ENCODE assay signal across 1 cellular context in the genomic region with DNA sequence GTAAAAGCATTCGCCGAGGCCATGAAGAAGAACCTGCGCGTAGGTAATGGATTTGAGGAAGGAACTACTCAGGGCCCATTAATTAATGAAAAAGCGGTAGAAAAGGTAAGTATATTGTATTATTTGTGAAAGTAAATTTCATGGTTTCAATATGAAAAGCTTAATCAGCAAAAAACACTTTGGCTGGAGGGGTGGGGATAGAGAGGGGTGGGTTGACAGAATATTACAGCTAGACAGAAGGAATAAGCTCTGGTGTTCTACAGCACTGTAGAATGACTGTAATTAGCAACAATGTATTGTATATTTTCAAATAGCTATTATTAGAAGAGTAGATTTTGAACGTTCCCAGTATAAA.
TF ChIP-seq lines count a peak whose summit lies in the region.

No MANE protein-coding gene starts in this region.

TF ChIP-seq in H1, 55 proteins besides CTCF, POLR2A, EP300 and RAD21:
- TF ChIP-seq KDM1A (IDR thresholded peaks at IDR 0.05; ENCODE audit: borderline replicate concordance, low read length): no peak
- no peak for TF ChIP-seq JUN (IDR thresholded peaks at IDR 0.05; ENCODE audit: low read depth, low read length)
- TF ChIP-seq FOSL1 (IDR thresholded peaks at IDR 0.05; ENCODE audit: insufficient read depth, low read depth, low read length): no peak
- no peak for TF ChIP-seq ASH2L (IDR thresholded peaks at IDR 0.05; ENCODE audit: low read length)
- no peak for TF ChIP-seq NANOG (IDR thresholded peaks at IDR 0.05; ENCODE audit: insufficient read depth, low read depth, low read length, poor library complexity, severe bottlenecking)
- TF ChIP-seq, protein P1, sequence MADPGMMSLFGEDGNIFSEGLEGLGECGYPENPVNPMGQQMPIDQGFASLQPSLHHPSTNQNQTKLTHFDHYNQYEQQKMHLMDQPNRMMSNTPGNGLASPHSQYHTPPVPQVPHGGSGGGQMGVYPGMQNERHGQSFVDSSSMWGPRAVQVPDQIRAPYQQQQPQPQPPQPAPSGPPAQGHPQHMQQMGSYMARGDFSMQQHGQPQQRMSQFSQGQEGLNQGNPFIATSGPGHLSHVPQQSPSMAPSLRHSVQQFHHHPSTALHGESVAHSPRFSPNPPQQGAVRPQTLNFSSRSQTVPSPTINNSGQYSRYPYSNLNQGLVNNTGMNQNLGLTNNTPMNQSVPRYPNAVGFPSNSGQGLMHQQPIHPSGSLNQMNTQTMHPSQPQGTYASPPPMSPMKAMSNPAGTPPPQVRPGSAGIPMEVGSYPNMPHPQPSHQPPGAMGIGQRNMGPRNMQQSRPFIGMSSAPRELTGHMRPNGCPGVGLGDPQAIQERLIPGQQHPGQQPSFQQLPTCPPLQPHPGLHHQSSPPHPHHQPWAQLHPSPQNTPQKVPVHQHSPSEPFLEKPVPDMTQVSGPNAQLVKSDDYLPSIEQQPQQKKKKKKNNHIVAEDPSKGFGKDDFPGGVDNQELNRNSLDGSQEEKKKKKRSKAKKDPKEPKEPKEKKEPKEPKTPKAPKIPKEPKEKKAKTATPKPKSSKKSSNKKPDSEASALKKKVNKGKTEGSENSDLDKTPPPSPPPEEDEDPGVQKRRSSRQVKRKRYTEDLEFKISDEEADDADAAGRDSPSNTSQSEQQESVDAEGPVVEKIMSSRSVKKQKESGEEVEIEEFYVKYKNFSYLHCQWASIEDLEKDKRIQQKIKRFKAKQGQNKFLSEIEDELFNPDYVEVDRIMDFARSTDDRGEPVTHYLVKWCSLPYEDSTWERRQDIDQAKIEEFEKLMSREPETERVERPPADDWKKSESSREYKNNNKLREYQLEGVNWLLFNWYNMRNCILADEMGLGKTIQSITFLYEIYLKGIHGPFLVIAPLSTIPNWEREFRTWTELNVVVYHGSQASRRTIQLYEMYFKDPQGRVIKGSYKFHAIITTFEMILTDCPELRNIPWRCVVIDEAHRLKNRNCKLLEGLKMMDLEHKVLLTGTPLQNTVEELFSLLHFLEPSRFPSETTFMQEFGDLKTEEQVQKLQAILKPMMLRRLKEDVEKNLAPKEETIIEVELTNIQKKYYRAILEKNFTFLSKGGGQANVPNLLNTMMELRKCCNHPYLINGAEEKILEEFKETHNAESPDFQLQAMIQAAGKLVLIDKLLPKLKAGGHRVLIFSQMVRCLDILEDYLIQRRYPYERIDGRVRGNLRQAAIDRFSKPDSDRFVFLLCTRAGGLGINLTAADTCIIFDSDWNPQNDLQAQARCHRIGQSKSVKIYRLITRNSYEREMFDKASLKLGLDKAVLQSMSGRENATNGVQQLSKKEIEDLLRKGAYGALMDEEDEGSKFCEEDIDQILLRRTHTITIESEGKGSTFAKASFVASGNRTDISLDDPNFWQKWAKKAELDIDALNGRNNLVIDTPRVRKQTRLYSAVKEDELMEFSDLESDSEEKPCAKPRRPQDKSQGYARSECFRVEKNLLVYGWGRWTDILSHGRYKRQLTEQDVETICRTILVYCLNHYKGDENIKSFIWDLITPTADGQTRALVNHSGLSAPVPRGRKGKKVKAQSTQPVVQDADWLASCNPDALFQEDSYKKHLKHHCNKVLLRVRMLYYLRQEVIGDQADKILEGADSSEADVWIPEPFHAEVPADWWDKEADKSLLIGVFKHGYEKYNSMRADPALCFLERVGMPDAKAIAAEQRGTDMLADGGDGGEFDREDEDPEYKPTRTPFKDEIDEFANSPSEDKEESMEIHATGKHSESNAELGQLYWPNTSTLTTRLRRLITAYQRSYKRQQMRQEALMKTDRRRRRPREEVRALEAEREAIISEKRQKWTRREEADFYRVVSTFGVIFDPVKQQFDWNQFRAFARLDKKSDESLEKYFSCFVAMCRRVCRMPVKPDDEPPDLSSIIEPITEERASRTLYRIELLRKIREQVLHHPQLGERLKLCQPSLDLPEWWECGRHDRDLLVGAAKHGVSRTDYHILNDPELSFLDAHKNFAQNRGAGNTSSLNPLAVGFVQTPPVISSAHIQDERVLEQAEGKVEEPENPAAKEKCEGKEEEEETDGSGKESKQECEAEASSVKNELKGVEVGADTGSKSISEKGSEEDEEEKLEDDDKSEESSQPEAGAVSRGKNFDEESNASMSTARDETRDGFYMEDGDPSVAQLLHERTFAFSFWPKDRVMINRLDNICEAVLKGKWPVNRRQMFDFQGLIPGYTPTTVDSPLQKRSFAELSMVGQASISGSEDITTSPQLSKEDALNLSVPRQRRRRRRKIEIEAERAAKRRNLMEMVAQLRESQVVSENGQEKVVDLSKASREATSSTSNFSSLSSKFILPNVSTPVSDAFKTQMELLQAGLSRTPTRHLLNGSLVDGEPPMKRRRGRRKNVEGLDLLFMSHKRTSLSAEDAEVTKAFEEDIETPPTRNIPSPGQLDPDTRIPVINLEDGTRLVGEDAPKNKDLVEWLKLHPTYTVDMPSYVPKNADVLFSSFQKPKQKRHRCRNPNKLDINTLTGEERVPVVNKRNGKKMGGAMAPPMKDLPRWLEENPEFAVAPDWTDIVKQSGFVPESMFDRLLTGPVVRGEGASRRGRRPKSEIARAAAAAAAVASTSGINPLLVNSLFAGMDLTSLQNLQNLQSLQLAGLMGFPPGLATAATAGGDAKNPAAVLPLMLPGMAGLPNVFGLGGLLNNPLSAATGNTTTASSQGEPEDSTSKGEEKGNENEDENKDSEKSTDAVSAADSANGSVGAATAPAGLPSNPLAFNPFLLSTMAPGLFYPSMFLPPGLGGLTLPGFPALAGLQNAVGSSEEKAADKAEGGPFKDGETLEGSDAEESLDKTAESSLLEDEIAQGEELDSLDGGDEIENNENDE (IDR thresholded peaks at IDR 0.05; ENCODE audit: insufficient replicate concordance, low read length): no peak
- TF ChIP-seq TBP (IDR thresholded peaks at IDR 0.05; ENCODE audit: low read depth, low read length): no peak
- no peak for TF ChIP-seq TEAD4 (IDR thresholded peaks at IDR 0.05; ENCODE audit: low read depth, low read length)
- no peak for TF ChIP-seq SIX5 (IDR thresholded peaks at IDR 0.05; ENCODE audit: low read depth, low read length)
- TF ChIP-seq MAFK (IDR thresholded peaks at IDR 0.05; ENCODE audit: low read depth, low read length): no peak
- no peak for TF ChIP-seq SP4 (IDR thresholded peaks at IDR 0.05; ENCODE audit: low read length)
- no peak for TF ChIP-seq YY1 (IDR thresholded peaks at IDR 0.05; ENCODE audit: low read depth, low read length)
- TF ChIP-seq EGR1 (IDR thresholded peaks at IDR 0.05; ENCODE audit: borderline replicate concordance, low read depth, low read length): no peak
- TF ChIP-seq PHF8 (conservative IDR thresholded peaks at IDR 0.05; ENCODE audit: low read depth, low read length): no peak
- no peak for TF ChIP-seq GTF2F1 (IDR thresholded peaks at IDR 0.05; ENCODE audit: borderline replicate concordance, low read depth, low read length)
- no peak for TF ChIP-seq BRCA1 (IDR thresholded peaks at IDR 0.05; ENCODE audit: low read depth, low read length)
- TF ChIP-seq TAF7 (optimal IDR thresholded peaks at IDR 0.05; ENCODE audit: borderline replicate concordance, low read depth, low read length): no peak
- TF ChIP-seq SAP30 (IDR thresholded peaks at IDR 0.05; ENCODE audit: insufficient read depth, insufficient replicate concordance, low read length): no peak
- TF ChIP-seq CBX8 (IDR thresholded peaks at IDR 0.05; ENCODE audit: borderline replicate concordance, low read depth, low read length): no peak
